ENCODE assay signal across 21 cellular contexts in genomic region chr17:74216505-74216904, GRCh38. TPM values are rescaled to one million over a fixed set of nuclear protein-coding genes. Genes with fewer than 3 reads are reported as not detected.
DNase-seq lines count a peak whose midpoint lies in the region; ATAC-seq and TF ChIP-seq lines count a peak whose summit lies in the region.
"Had no signal": no experiment of that assay in that cellular context is flagged by ENCODE, and none has a peak within 500 bp of the region (broad histone marks: within the 10 kb centered on the region; RNA-seq: fewer than 3 reads in every experiment).

No MANE protein-coding gene starts in this region.

- no peaks in the 10 kb centered on the region for H3K27me3 Mint-ChIP-seq in T-helper 1 cell treated with Interleukin-12 subunit alpha and Interleukin-12 subunit beta and Interleukin-4 antibody, amounts not matched to agents 30 μg/mL and 1 μg/mL, for 36 hours (ENCODE audit: low read depth)
- H3K27me3 Mint-ChIP-seq in glutamatergic neuron (ENCODE audit: unreplicated experiment) (peaks cover 6% of the 10 kb centered on the region), T-cell (no peaks in the 10 kb centered on the region)
- H3K27me3 Mint-ChIP-seq: CD4-positive, alpha-beta memory T cell had no signal

- no peaks in the 10 kb centered on the region for H3K9me3 Mint-ChIP-seq in T-helper 1 cell treated with Interleukin-12 subunit alpha and Interleukin-12 subunit beta and Interleukin-4 antibody, amounts not matched to agents 30 μg/mL and 1 μg/mL, for 36 hours
- H3K9me3 Mint-ChIP-seq in glutamatergic neuron (ENCODE audit: unreplicated experiment) = peaks cover 15% of the 10 kb centered on the region
- no peaks in the 10 kb centered on the region for H3K9me3 Mint-ChIP-seq in stimulated activated effector memory CD8-positive, alpha-beta T cell treated with anti-CD3 and anti-CD28 coated beads, Interleukin-12 subunit alpha, Interleukin-12 subunit beta, amount 100 ng/mL, for 72 hours
- H3K9me3 Mint-ChIP-seq in T-cell = no peaks in the 10 kb centered on the region
- H3K9me3 Mint-ChIP-seq: CD4-positive, alpha-beta memory T cell had no signal

- ATAC-seq in stimulated activated effector memory CD8-positive, alpha-beta T cell treated with anti-CD3 and anti-CD28 coated beads, Interleukin-12 subunit alpha, Interleukin-12 subunit beta, amount 100 ng/mL, for 72 hours = no peak
- ATAC-seq in GM21717 (IDR thresholded peaks at IDR 0.05; ENCODE audit: unreplicated experiment) = no peak
- ATAC-seq in T-cell (replicated peaks in 1 of 4) = no peak
- no peak for ATAC-seq in HG02763 (IDR thresholded peaks at IDR 0.05; ENCODE audit: unreplicated experiment)

- POLR2A ChIA-PET in RWPE1 (lab: Yijun Ruan, JAX; ENCODE audit: low non-redundant PET) (no interaction called here), T-cell (lab: Charles Lee) (no interaction called here)

- TF ChIP-seq CTCF in RWPE1 (conservative IDR thresholded peaks at IDR 0.05; ENCODE audit: low read depth) (no peak), glutamatergic neuron (IDR thresholded peaks at IDR 0.05; ENCODE audit: partially characterized antibody, unreplicated experiment) (no peak)

- DNase-seq in T-helper 1 cell (no peak), RWPE1 (ENCODE audit: low spot score) (no peak), glutamatergic neuron (no peak), T-cell (no peak)
- no peak for DNase-seq in stimulated activated effector memory CD8-positive, alpha-beta T cell treated with anti-CD3 and anti-CD28 coated beads, Interleukin-12 subunit alpha, Interleukin-12 subunit beta, amount 100 ng/mL, for 72 hours (ENCODE audit: low spot score in 2 of 2)
- DNase-seq: AML-193; CD4-positive, alpha-beta memory T cell; GDM1; NCI-H1417 treated with DMSO at 0.1 percent for 48 hours; NCI-H187 treated with DMSO at 0.1 percent for 48 hours; NCI-H226; PC-9 had no signal

- H3K4me3 Mint-ChIP-seq in T-helper 1 cell treated with Interleukin-12 subunit alpha and Interleukin-12 subunit beta and Interleukin-4 antibody, amounts not matched to agents 30 μg/mL and 1 μg/mL, for 36 hours = no peak overlapping the region
- H3K4me3 Mint-ChIP-seq in glutamatergic neuron (ENCODE audit: unreplicated experiment) = peak overlapping the region; percentile 74
- H3K4me3 Mint-ChIP-seq in stimulated activated effector memory CD8-positive, alpha-beta T cell treated with anti-CD3 and anti-CD28 coated beads, Interleukin-12 subunit alpha, Interleukin-12 subunit beta, amount 100 ng/mL, for 72 hours = no peak overlapping the region
- no peak overlapping the region for H3K4me3 Mint-ChIP-seq in T-cell

- CTCF ChIA-PET in RWPE1 (lab: Yijun Ruan, JAX) = interaction anchor here (0.6 to 1.1 kb wide), 4 partner anchors 74 to 977 kb away, joined by 3 to 4 read pairs (median 4); no protein-coding TSS in a partner anchor
- CTCF ChIA-PET in T-cell (lab: Charles Lee) = no interaction called here

- H3K27ac Mint-ChIP-seq in T-helper 1 cell treated with Interleukin-12 subunit alpha and Interleukin-12 subunit beta and Interleukin-4 antibody, amounts not matched to agents 30 μg/mL and 1 μg/mL, for 36 hours = peak overlapping the region; percentile 45
- H3K27ac Mint-ChIP-seq in glutamatergic neuron (ENCODE audit: unreplicated experiment) = peak overlapping the region; percentile 84
- peak overlapping the region; percentile 63 for H3K27ac Mint-ChIP-seq in stimulated activated effector memory CD8-positive, alpha-beta T cell treated with anti-CD3 and anti-CD28 coated beads, Interleukin-12 subunit alpha, Interleukin-12 subunit beta, amount 100 ng/mL, for 72 hours
- no peak overlapping the region for H3K27ac Mint-ChIP-seq in T-cell

- peaks cover 18% of the 10 kb centered on the region for H3K4me1 Mint-ChIP-seq in T-helper 1 cell treated with Interleukin-12 subunit alpha and Interleukin-12 subunit beta and Interleukin-4 antibody, amounts not matched to agents 30 μg/mL and 1 μg/mL, for 36 hours (ENCODE audit: low read depth)
- H3K4me1 Mint-ChIP-seq in glutamatergic neuron (ENCODE audit: low read depth, unreplicated experiment) (peaks cover 36% of the 10 kb centered on the region), T-cell (peaks cover 34 to 43% (median 36%) of the 10 kb centered on the region in 3 donors)
- peaks cover 37% of the 10 kb centered on the region for H3K4me1 Mint-ChIP-seq in stimulated activated effector memory CD8-positive, alpha-beta T cell treated with anti-CD3 and anti-CD28 coated beads, Interleukin-12 subunit alpha, Interleukin-12 subunit beta, amount 100 ng/mL, for 72 hours

- H3K36me3 Mint-ChIP-seq in T-helper 1 cell treated with Interleukin-12 subunit alpha and Interleukin-12 subunit beta and Interleukin-4 antibody, amounts not matched to agents 30 μg/mL and 1 μg/mL, for 36 hours (ENCODE audit: low read depth) = peaks cover 10% of the 10 kb centered on the region
- H3K36me3 Mint-ChIP-seq in glutamatergic neuron (ENCODE audit: unreplicated experiment) (no peaks in the 10 kb centered on the region), T-cell (peaks cover 13% of the 10 kb centered on the region)
- peaks cover 17% of the 10 kb centered on the region for H3K36me3 Mint-ChIP-seq in stimulated activated effector memory CD8-positive, alpha-beta T cell treated with anti-CD3 and anti-CD28 coated beads, Interleukin-12 subunit alpha, Interleukin-12 subunit beta, amount 100 ng/mL, for 72 hours

- peak overlapping the region; percentile 5; the same call in 1 of the 2 replicates for H3K27ac ChIP-seq in RWPE1
- H3K27ac ChIP-seq: 22Rv1, HL-60, KMS-11, PC-9, SJSA1 had no signal

RNA-seq across cellular contexts. Expression of gene TTYH2, which starts 3.1 kb away (rescaled TPM):
- total RNA-seq in glutamatergic neuron (ENCODE audit: unreplicated experiment) = 121 TPM
- total RNA-seq in T-cell = 10 to 100 TPM; 10.0 to 21.7 (median 16.0) TPM

RNA-seq across cellular contexts. Expression of gene RPL38, which starts 13.0 kb away (rescaled TPM):
- total RNA-seq in glutamatergic neuron (ENCODE audit: unreplicated experiment) (600 TPM), T-cell (1,000 to 10,000 TPM; 1,569 to 1,786 (median 1,717) TPM)

RNA-seq across cellular contexts. Expression of gene DNAI2, which starts 57.5 kb away (rescaled TPM):
- total RNA-seq in glutamatergic neuron (ENCODE audit: unreplicated experiment) (not detected), T-cell (1 to 10 TPM in 4 of 5 donors, under 1 TPM in 1; 0.80 to 5.3 (median 1.7) TPM)
- total RNA-seq: Daoy, HT1080, PC-9, SJSA1 had no signal

Comparison
In these comparisons a context has a peak if more than half of its experiments do, and no peak if none do; other contexts are left out.
1. H3K27ac Mint-ChIP-seq: peak in T-helper 1 cell treated with Interleukin-12 subunit alpha and Interleukin-12 subunit beta and Interleukin-4 antibody, amounts not matched to agents 30 μg/mL and 1 μg/mL, for 36 hours (single experiment), glutamatergic neuron (single experiment) and stimulated activated effector memory CD8-positive, alpha-beta T cell treated with anti-CD3 and anti-CD28 coated beads, Interleukin-12 subunit alpha, Interleukin-12 subunit beta, amount 100 ng/mL, for 72 hours (single experiment); none in T-cell (0 of 2).